8 cellular contexts compared by ENCODE assay signal in genomic region chr6:26305097-26305841, GRCh38.
A peak's percentile ranks its signal among the peaks of the same experiment; 100 is the strongest.
DNase-seq lines count a peak whose midpoint lies in the region; ATAC-seq lines count a peak whose summit lies in the region.

No MANE protein-coding gene starts in this region.

- DNase-seq in NCI-H82 (lab: John Stamatoyannopoulos, UW), result peak; percentile 66
- DNase-seq in NCI-H82 treated with DMSO at 0.1 percent for 48 hours (lab: John Stamatoyannopoulos, UW; ENCODE audit: unreplicated experiment), result no peak
- DNase-seq in LoVo (ENCODE audit: low spot score), result peak; percentile 55
- DNase-seq in activated CD4-positive, alpha-beta T cell treated with anti-CD3 and anti-CD28 coated beads, Interleukin-2, amount 50 U/mL, for 1 hour, result peak; percentile 72
- peak; percentile 70 for DNase-seq in medulla oblongata (ENCODE audit: extremely low spot score)
- peak; percentile 48 for DNase-seq in stimulated activated CD8-positive, alpha-beta memory T cell treated with anti-CD3 and anti-CD28 coated beads, Interleukin-7, amount 100 ng/mL, for 24 hours (ENCODE audit: low read depth)

- no peak for ATAC-seq in HG03159 (IDR thresholded peaks at IDR 0.05; ENCODE audit: unreplicated experiment)

- H3K9me3 ChIP-seq in duodenal mucosa (ENCODE audit: control insufficient read depth in 1 of 2, low read length in 2 of 2), result no peaks in the 10 kb centered on the region

- H3K36me3 ChIP-seq in duodenal mucosa (ENCODE audit: control insufficient read depth in 1 of 2, insufficient read depth in 2 of 2, low read length in 2 of 2), result no peaks in the 10 kb centered on the region

- H3K27ac ChIP-seq in duodenal mucosa (ENCODE audit: low read depth, low read length), result peak overlapping the region; percentile 46

- peak overlapping the region; percentile 67 to 70 for H3K4me3 ChIP-seq in duodenal mucosa (ENCODE audit: low read depth in 1 of 2, low read length in 2 of 2)

- no peaks in the 10 kb centered on the region for H3K4me1 ChIP-seq in duodenal mucosa (ENCODE audit: control insufficient read depth in 1 of 2, insufficient read depth in 2 of 2, low read length in 2 of 2)

- no peaks in the 10 kb centered on the region for H3K27me3 ChIP-seq in duodenal mucosa (ENCODE audit: control insufficient read depth in 1 of 2, insufficient read depth in 2 of 2, low read length in 2 of 2)

- H3K9ac ChIP-seq in duodenal mucosa (ENCODE audit: low read depth in 1 of 2, low read length in 2 of 2), result peak overlapping the region; percentile 62 to 65
